Comparison of ENCODE assay signal across 8 cellular contexts in genomic region chr6:85678602-85679444, GRCh38. TPM values are rescaled to one million over a fixed set of nuclear protein-coding genes. Genes with fewer than 3 reads are reported as not detected.
DNase-seq lines count a peak whose midpoint lies in the region; ATAC-seq and TF ChIP-seq lines count a peak whose summit lies in the region.

No MANE protein-coding gene starts in this region.

- DNase-seq in EH (ENCODE audit: low read depth) = peak; percentile 99
- peak; percentile 99 for DNase-seq in GM23338 (ENCODE audit: low spot score)
- DNase-seq in Kasumi-1 (lab: John Stamatoyannopoulos, UW) = peak; percentile 98
- peak; percentile 98 for DNase-seq in RKO (ENCODE audit: low spot score)
- peak; percentile 99 for DNase-seq in fibroblast of peridontal ligament (ENCODE audit: extremely low read depth)
- peak; percentile 99 for DNase-seq in natural killer cell treated with Interleukin-12 subunit alpha and Interleukin-12 subunit beta and Interleukin-15 and Interleukin-18, amount 100 ng/mL, for 72 hours (ENCODE audit: low spot score)
- DNase-seq in stimulated activated naive CD4-positive, alpha-beta T cell treated with Interleukin-2 at 50 U/mL for 16 hours (lab: John Stamatoyannopoulos, UW) = peak; percentile 97

- no peaks in the 10 kb centered on the region for H3K9me2 ChIP-seq in GM23338 (ENCODE audit: insufficient read depth)

- H3K27ac ChIP-seq in GM23338 (ENCODE audit: low read depth) = peak overlapping the region; percentile 99

- H3K9me3 Mint-ChIP-seq in GM23338 = peaks cover 16% of the 10 kb centered on the region; the same call in 2 of the 3 replicates
- H3K9me3 Mint-ChIP-seq in activated T-helper 17 cell treated with anti-CD3 and anti-CD28 coated beads, Interleukin-2, amount 50 U/mL, for 72 hours = peaks cover under 1% of the 10 kb centered on the region
- no peaks in the 10 kb centered on the region for H3K9me3 Mint-ChIP-seq in natural killer cell treated with Interleukin-12 subunit alpha and Interleukin-12 subunit beta and Interleukin-15 and Interleukin-18, amount 100 ng/mL, for 72 hours

- peaks cover 19% of the 10 kb centered on the region for H3K27me3 Mint-ChIP-seq in GM23338 (ENCODE audit: insufficient read depth, low read depth, poor library complexity)
- no peaks in the 10 kb centered on the region for H3K27me3 Mint-ChIP-seq in activated T-helper 17 cell treated with anti-CD3 and anti-CD28 coated beads, Interleukin-2, amount 50 U/mL, for 72 hours
- H3K27me3 Mint-ChIP-seq in natural killer cell treated with Interleukin-12 subunit alpha and Interleukin-12 subunit beta and Interleukin-15 and Interleukin-18, amount 100 ng/mL, for 72 hours = no peaks in the 10 kb centered on the region

- peaks cover 47% of the 10 kb centered on the region for H3F3A ChIP-seq in GM23338 (replicated peaks; ENCODE audit: low read depth)

- peaks cover 34% of the 10 kb centered on the region for H4K20me1 ChIP-seq in GM23338 (replicated peaks; ENCODE audit: insufficient read depth)

- H3K36me3 Mint-ChIP-seq in GM23338 (ENCODE audit: low read depth) = peaks cover 59% of the 10 kb centered on the region
- peaks cover 50% of the 10 kb centered on the region for H3K36me3 Mint-ChIP-seq in activated T-helper 17 cell treated with anti-CD3 and anti-CD28 coated beads, Interleukin-2, amount 50 U/mL, for 72 hours (ENCODE audit: low read depth)
- peaks cover 34% of the 10 kb centered on the region for H3K36me3 Mint-ChIP-seq in natural killer cell treated with Interleukin-12 subunit alpha and Interleukin-12 subunit beta and Interleukin-15 and Interleukin-18, amount 100 ng/mL, for 72 hours

- peak overlapping the region; percentile 86 for H3K4me3 ChIP-seq in GM23338

- H3K4me3 Mint-ChIP-seq in GM23338 = peak overlapping the region; percentile 100
- H3K4me3 Mint-ChIP-seq in activated T-helper 17 cell treated with anti-CD3 and anti-CD28 coated beads, Interleukin-2, amount 50 U/mL, for 72 hours = peak overlapping the region; percentile 94
- peak overlapping the region; percentile 98 for H3K4me3 Mint-ChIP-seq in natural killer cell treated with Interleukin-12 subunit alpha and Interleukin-12 subunit beta and Interleukin-15 and Interleukin-18, amount 100 ng/mL, for 72 hours

- H3K79me2 ChIP-seq in GM23338 (replicated peaks; ENCODE audit: insufficient read depth) = peaks cover 71% of the 10 kb centered on the region

- no peaks in the 10 kb centered on the region for H3K27me3 ChIP-seq in GM23338 (ENCODE audit: insufficient read depth)

- peaks cover 45% of the 10 kb centered on the region for H3K36me3 ChIP-seq in GM23338 (ENCODE audit: insufficient read depth)

- H2AFZ ChIP-seq in GM23338 = no peak overlapping the region; the same call in 1 of the 2 replicates

- peak overlapping the region; percentile 100 for H3K27ac Mint-ChIP-seq in GM23338
- H3K27ac Mint-ChIP-seq in activated T-helper 17 cell treated with anti-CD3 and anti-CD28 coated beads, Interleukin-2, amount 50 U/mL, for 72 hours = peak overlapping the region; percentile 99
- H3K27ac Mint-ChIP-seq in natural killer cell treated with Interleukin-12 subunit alpha and Interleukin-12 subunit beta and Interleukin-15 and Interleukin-18, amount 100 ng/mL, for 72 hours = peak overlapping the region; percentile 98 to 99

- H3K4me1 ChIP-seq in GM23338 (ENCODE audit: insufficient read depth) = peaks cover 25% of the 10 kb centered on the region

- peak; percentile 83 for ATAC-seq in GM23338
- ATAC-seq in activated T-helper 17 cell treated with anti-CD3 and anti-CD28 coated beads, Interleukin-2, amount 50 U/mL, for 72 hours (replicated peaks) = peak; percentile 93
- peak; percentile 96 to 97 for ATAC-seq in natural killer cell treated with Interleukin-12 subunit alpha and Interleukin-12 subunit beta and Interleukin-15 and Interleukin-18, amount 100 ng/mL, for 72 hours

- peak overlapping the region; percentile 88 for H3K4me2 ChIP-seq in GM23338

- peaks cover 31% of the 10 kb centered on the region for H3K4me1 Mint-ChIP-seq in GM23338
- H3K4me1 Mint-ChIP-seq in activated T-helper 17 cell treated with anti-CD3 and anti-CD28 coated beads, Interleukin-2, amount 50 U/mL, for 72 hours = peaks cover 29% of the 10 kb centered on the region
- H3K4me1 Mint-ChIP-seq in natural killer cell treated with Interleukin-12 subunit alpha and Interleukin-12 subunit beta and Interleukin-15 and Interleukin-18, amount 100 ng/mL, for 72 hours (ENCODE audit: low read depth in 2 of 2) = peaks cover 35 to 51% of the 10 kb centered on the region in 2 donors

- TF ChIP-seq CTCF in GM23338 (conservative IDR thresholded peaks at IDR 0.05; ENCODE audit: low read depth in 2 of 2) = no peak

TF ChIP-seq in GM23338, 12 proteins besides CTCF, POLR2A, EP300 and RAD21:
- peak; percentile 100 for TF ChIP-seq POLR2AphosphoS5 (IDR thresholded peaks at IDR 0.05; ENCODE audit: low read depth)
- TF ChIP-seq EZH2 (IDR thresholded peaks at IDR 0.05; ENCODE audit: low read depth, unreplicated experiment) = no peak
- TF ChIP-seq JUNB (IDR thresholded peaks at IDR 0.05; ENCODE audit: unreplicated experiment) = peak; percentile 21
- TF ChIP-seq ZNF331 (CRISPR knock-in tag; IDR thresholded peaks at IDR 0.05; ENCODE audit: low read depth) = no peak
- TF ChIP-seq ZNF114 (CRISPR knock-in tag; IDR thresholded peaks at IDR 0.05) = peak; percentile 85; the same call in 1 of the 2 replicates
- TF ChIP-seq CREB1 (CRISPR knock-in tag; IDR thresholded peaks at IDR 0.05; ENCODE audit: low read depth) = peak; percentile 60
- TF ChIP-seq, protein P1, sequence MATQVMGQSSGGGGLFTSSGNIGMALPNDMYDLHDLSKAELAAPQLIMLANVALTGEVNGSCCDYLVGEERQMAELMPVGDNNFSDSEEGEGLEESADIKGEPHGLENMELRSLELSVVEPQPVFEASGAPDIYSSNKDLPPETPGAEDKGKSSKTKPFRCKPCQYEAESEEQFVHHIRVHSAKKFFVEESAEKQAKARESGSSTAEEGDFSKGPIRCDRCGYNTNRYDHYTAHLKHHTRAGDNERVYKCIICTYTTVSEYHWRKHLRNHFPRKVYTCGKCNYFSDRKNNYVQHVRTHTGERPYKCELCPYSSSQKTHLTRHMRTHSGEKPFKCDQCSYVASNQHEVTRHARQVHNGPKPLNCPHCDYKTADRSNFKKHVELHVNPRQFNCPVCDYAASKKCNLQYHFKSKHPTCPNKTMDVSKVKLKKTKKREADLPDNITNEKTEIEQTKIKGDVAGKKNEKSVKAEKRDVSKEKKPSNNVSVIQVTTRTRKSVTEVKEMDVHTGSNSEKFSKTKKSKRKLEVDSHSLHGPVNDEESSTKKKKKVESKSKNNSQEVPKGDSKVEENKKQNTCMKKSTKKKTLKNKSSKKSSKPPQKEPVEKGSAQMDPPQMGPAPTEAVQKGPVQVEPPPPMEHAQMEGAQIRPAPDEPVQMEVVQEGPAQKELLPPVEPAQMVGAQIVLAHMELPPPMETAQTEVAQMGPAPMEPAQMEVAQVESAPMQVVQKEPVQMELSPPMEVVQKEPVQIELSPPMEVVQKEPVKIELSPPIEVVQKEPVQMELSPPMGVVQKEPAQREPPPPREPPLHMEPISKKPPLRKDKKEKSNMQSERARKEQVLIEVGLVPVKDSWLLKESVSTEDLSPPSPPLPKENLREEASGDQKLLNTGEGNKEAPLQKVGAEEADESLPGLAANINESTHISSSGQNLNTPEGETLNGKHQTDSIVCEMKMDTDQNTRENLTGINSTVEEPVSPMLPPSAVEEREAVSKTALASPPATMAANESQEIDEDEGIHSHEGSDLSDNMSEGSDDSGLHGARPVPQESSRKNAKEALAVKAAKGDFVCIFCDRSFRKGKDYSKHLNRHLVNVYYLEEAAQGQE (IDR thresholded peaks at IDR 0.05; ENCODE audit: unreplicated experiment) = peak; percentile 21
- TF ChIP-seq, protein P2, sequence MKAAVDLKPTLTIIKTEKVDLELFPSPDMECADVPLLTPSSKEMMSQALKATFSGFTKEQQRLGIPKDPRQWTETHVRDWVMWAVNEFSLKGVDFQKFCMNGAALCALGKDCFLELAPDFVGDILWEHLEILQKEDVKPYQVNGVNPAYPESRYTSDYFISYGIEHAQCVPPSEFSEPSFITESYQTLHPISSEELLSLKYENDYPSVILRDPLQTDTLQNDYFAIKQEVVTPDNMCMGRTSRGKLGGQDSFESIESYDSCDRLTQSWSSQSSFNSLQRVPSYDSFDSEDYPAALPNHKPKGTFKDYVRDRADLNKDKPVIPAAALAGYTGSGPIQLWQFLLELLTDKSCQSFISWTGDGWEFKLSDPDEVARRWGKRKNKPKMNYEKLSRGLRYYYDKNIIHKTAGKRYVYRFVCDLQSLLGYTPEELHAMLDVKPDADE (IDR thresholded peaks at IDR 0.05) = peak; percentile 77; the same call in 1 of the 2 replicates

RNA-seq across cellular contexts. Expression of gene SYNCRIP, which starts 36.1 kb away (rescaled TPM):
- total RNA-seq in GM23338 (2014; rRNA removed; shearing (Covaris generic)) = 163 and 169 TPM in 2 replicates
- 149 and 164 TPM in 2 replicates for polyA plus RNA-seq in GM23338 (2016; fragmentation: Nextera tagmentation; extraction: Ambion mirVana)
- 100 to 1,000 TPM; 106 to 175 TPM for total RNA-seq in activated T-helper 17 cell treated with anti-CD3 and anti-CD28 coated beads, Interleukin-2, amount 50 U/mL, for 72 hours
- total RNA-seq in natural killer cell treated with Interleukin-12 subunit alpha and Interleukin-12 subunit beta and Interleukin-15 and Interleukin-18, amount 100 ng/mL, for 72 hours = 100 to 1,000 TPM; 142 to 150 TPM

Comparison
In these comparisons a context has a peak if more than half of its experiments do, and no peak if none do; other contexts are left out.
1. Peak in every context shown above with its lines: DNase-seq, ATAC-seq, H3K4me3 ChIP-seq and H3K27ac ChIP-seq.